ENCODE assay signal across 20 cellular contexts in the genomic region with DNA sequence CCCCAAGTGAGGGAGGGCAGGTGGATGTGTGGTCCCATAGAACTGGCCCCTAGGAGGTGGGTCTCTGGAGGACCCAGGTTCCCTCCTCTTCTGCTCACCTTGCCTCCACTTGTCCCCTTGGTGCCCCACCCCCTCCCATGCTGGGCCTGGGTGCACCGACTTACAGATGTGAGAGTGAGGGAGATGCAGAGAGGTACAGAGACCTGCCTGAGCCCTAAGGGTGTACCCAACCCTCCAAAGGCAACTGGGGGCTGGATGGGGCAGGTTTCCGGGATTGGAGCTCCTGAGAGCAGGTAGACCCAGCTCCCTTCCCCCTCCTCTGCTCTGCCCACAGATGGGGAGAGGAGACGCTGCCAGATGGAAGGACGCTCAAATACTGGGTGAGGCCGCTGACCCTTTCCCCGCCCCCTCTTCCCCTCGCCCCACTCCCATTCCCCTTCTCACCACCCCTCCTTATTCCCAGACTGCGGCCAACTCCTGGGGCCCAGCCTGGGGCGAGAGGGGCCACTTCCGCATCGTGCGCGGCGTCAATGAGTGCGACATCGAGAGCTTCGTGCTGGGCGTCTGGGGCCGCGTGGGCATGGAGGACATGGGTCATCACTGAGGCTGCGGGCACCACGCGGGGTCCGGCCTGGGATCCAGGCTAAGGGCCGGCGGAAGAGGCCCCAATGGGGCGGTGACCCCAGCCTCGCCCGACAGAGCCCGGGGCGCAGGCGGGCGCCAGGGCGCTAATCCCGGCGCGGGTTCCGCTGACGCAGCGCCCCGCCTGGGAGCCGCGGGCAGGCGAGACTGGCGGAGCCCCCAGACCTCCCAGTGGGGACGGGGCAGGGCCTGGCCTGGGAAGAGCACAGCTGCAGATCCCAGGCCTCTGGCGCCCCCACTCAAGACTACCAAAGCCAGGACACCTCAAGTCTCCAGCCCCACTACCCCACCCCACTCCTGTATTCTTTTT. TPM values are rescaled to one million over a fixed set of nuclear protein-coding genes. Genes with fewer than 3 reads are reported as not detected.
DNase-seq lines count a peak whose midpoint lies in the region; FAIRE-seq and TF ChIP-seq lines count a peak whose summit lies in the region.
"Had no signal": no experiment of that assay in that cellular context is flagged by ENCODE, and none has a peak within 500 bp of the region (broad histone marks: within the 10 kb centered on the region; RNA-seq: fewer than 3 reads in every experiment).

No MANE protein-coding gene starts in this region.

- WGBS in H1 (ENCODE audit: extremely low coverage in 1 of 2, insufficient coverage in 1 of 2, insufficient read length in 1 of 2, insufficient replicate concordance in 2 of 2, low coverage in 1 of 2, low lambda C conversion rate in 2 of 2, missing lambda C conversion rate in 1 of 2), 2 experiments = 53% methylated on average over 36 of the region's 47 CpGs; no CpG with 5 or more reads in 1 of the 2 experiments
- WGBS in transverse colon (ENCODE audit: low coverage in 1 of 2), 2 donors = 74% methylated on average over 47 of the region's 47 CpGs; no CpG with 5 or more reads in 1 of the 2 donors

- H4K20me1 ChIP-seq in H1 (replicated peaks in 1 of 2; ENCODE audit: control insufficient read depth in 1 of 2, insufficient read depth in 2 of 2, low read length in 2 of 2) = no peaks in the 10 kb centered on the region
- H4K20me1 ChIP-seq in osteoblast (ENCODE audit: insufficient read depth, low read length) = no peaks in the 10 kb centered on the region

- H3K4me3 ChIP-seq in H1 (ENCODE audit: extremely low read depth in 1 of 4, insufficient read depth in 2 of 4, low read depth in 3 of 4, low read length in 4 of 4) (peak overlapping the region in 1 of 4 experiments; percentile 44; a peak in 2 of 8 replicates), osteoblast (ENCODE audit: insufficient read depth, low read length) (no peak overlapping the region), transverse colon (no peak overlapping the region), HAP-1 (no peak overlapping the region)
- H3K4me3 ChIP-seq: A549, MG63 had no signal

- H3K79me1 ChIP-seq in H1 (ENCODE audit: low read depth, low read length) = no peaks in the 10 kb centered on the region

- H3K27me3 Mint-ChIP-seq in immature natural killer cell (ENCODE audit: low read depth in 3 of 3) = peaks cover 3 to 9% (median 7%) of the 10 kb centered on the region in 3 donors

- no peak overlapping the region for H3K27ac ChIP-seq in H1 (ENCODE audit: low read depth, low read length)
- no peak overlapping the region for H3K27ac ChIP-seq in osteoblast (ENCODE audit: low read depth, low read length)
- H3K27ac ChIP-seq in transverse colon = peak overlapping the region; percentile 89 to 93 (median 92)

- H3K4me3 Mint-ChIP-seq in immature natural killer cell = no peak overlapping the region
- H3K4me3 Mint-ChIP-seq: activated T-helper 17 cell treated with anti-CD3 and anti-CD28 coated beads, Interleukin-2, amount 50 U/mL, for 72 hours had no signal

- no peak; a peak in 1 of 4 replicates for TF ChIP-seq RAD21 in H1 (IDR thresholded peaks at IDR 0.05 in 1 of 2, conservative IDR thresholded peaks at IDR 0.05 in 1 of 2; ENCODE audit: low read depth in 2 of 2, low read length in 2 of 2)

- intact Hi-C loops in transverse colon (cut with DNase I; ENCODE audit: low total_unique reads) = no loop called here

- in situ Hi-C loops in transverse colon (cut with MboI; ENCODE audit: low pct_ligation_motif_present in 1 of 4, low pct_unique_long_range_greater_than_20kb in 1 of 4, low sequenced_read_pairs in 3 of 4) (no loop called here), HAP-1 (cut with MboI; ENCODE audit: low sequenced_read_pairs) (no loop called here)

- no peak overlapping the region for H3K14ac ChIP-seq in H1 (ENCODE audit: insufficient read length)

- H3K23me2 ChIP-seq in H1 (ENCODE audit: low read depth, low read length) = no peaks in the 10 kb centered on the region; the same call in 1 of the 2 replicates

- no peak overlapping the region for H4K5ac ChIP-seq in H1 (ENCODE audit: insufficient read length, low read depth, low read length)

- no peak overlapping the region for H2BK12ac ChIP-seq in H1 (ENCODE audit: low read depth, low read length)

- H2AFZ ChIP-seq in H1 (ENCODE audit: low read length) (no peak overlapping the region), osteoblast (ENCODE audit: low read length) (no peak overlapping the region)

- no peak overlapping the region for H2BK5ac ChIP-seq in H1 (ENCODE audit: low read depth, low read length)

- TF ChIP-seq POLR2A in H1 (IDR thresholded peaks at IDR 0.05; ENCODE audit: control extremely low read depth in 1 of 2, low read depth in 2 of 2, low read length in 2 of 2) = no peak
- no peak for TF ChIP-seq POLR2A in transverse colon (IDR thresholded peaks at IDR 0.05)

- H3K79me2 ChIP-seq in H1 (ENCODE audit: control insufficient read depth in 1 of 2, insufficient read depth in 2 of 2, low read length in 2 of 2) (no peaks in the 10 kb centered on the region), osteoblast (ENCODE audit: insufficient read depth, low read length) (no peaks in the 10 kb centered on the region)

- H2BK120ac ChIP-seq in H1 (replicated peaks; ENCODE audit: low read depth, low read length) = no peak overlapping the region

- TF ChIP-seq EP300 in H1 (IDR thresholded peaks at IDR 0.05; ENCODE audit: borderline replicate concordance in 1 of 2, low read depth in 2 of 2, low read length in 2 of 2) (no peak), transverse colon (IDR thresholded peaks at IDR 0.05; ENCODE audit: low read depth) (no peak)

- H3K4ac ChIP-seq in H1 (replicated peaks; ENCODE audit: insufficient read length, low read depth, low read length) = no peak overlapping the region

- H3K27me3 ChIP-seq in H1 (replicated peaks in 1 of 4; ENCODE audit: control insufficient read depth in 3 of 4, extremely low read depth in 1 of 4, insufficient read depth in 3 of 4, low read length in 3 of 4) (peaks cover 0 to 12% (median 5%) of the 10 kb centered on the region in 4 experiments; a peak in 4 of 7 replicates), osteoblast (ENCODE audit: insufficient read depth, low read length) (no peaks in the 10 kb centered on the region), transverse colon (no peaks in the 10 kb centered on the region), HAP-1 (ENCODE audit: low read depth) (peaks cover 3% of the 10 kb centered on the region)
- H3K27me3 ChIP-seq: MG63 had no signal

- no peak for TF ChIP-seq CTCF in H1 (IDR thresholded peaks at IDR 0.05; ENCODE audit: control extremely low read depth in 1 of 3, insufficient read depth in 1 of 3, low read depth in 1 of 3, low read length in 3 of 3)
- TF ChIP-seq CTCF in osteoblast (IDR thresholded peaks at IDR 0.05; ENCODE audit: extremely low read depth, low read depth, low read length) = no peak
- no peak for TF ChIP-seq CTCF in transverse colon (IDR thresholded peaks at IDR 0.05)

- H3K27ac Mint-ChIP-seq in immature natural killer cell = no peak overlapping the region
- H3K27ac Mint-ChIP-seq: activated T-helper 17 cell treated with anti-CD3 and anti-CD28 coated beads, Interleukin-2, amount 50 U/mL, for 72 hours had no signal

- no peak overlapping the region; the same call in none of the 2 replicates for H3K18ac ChIP-seq in H1 (ENCODE audit: extremely low read depth, low read length)

- no peaks in the 10 kb centered on the region for H3K9me3 ChIP-seq in H1 (ENCODE audit: insufficient read depth in 2 of 2, low read depth in 1 of 2, low read length in 1 of 2)
- H3K9me3 ChIP-seq in osteoblast (ENCODE audit: low read depth, low read length) = no peaks in the 10 kb centered on the region
- no peaks in the 10 kb centered on the region for H3K9me3 ChIP-seq in transverse colon
- no peaks in the 10 kb centered on the region for H3K9me3 ChIP-seq in HAP-1
- H3K9me3 ChIP-seq: A549, MG63 had no signal

- H2BK15ac ChIP-seq in H1 (ENCODE audit: low read length) = no peak overlapping the region

- H3K4me2 ChIP-seq in H1 (ENCODE audit: insufficient read depth in 1 of 2, low read depth in 2 of 2, low read length in 2 of 2) (peak overlapping the region in 1 of 2 experiments; percentile 43; a peak in 3 of 4 replicates), osteoblast (ENCODE audit: insufficient read depth, low read length) (no peak overlapping the region)

- no peak overlapping the region for H3K23ac ChIP-seq in H1 (ENCODE audit: insufficient read length)

- no peak for FAIRE-seq in H1 (lab: Jason Lieb, UNC)
- FAIRE-seq: A549, TTC549 had no signal

- no peak overlapping the region for H2AK5ac ChIP-seq in H1 (ENCODE audit: low read depth, low read length)

- H3K36me3 Mint-ChIP-seq in immature natural killer cell = no peaks in the 10 kb centered on the region

- peaks cover 2 to 16% (median 13%) of the 10 kb centered on the region in 4 experiments for H3K4me1 ChIP-seq in H1 (replicated peaks in 1 of 4; ENCODE audit: control insufficient read depth in 3 of 4, insufficient read depth in 4 of 4, low read length in 3 of 4)
- peaks cover 32% of the 10 kb centered on the region for H3K4me1 ChIP-seq in osteoblast (ENCODE audit: insufficient read depth, low read length)
- peaks cover 40 to 71% (median 66%) of the 10 kb centered on the region in 4 donors for H3K4me1 ChIP-seq in transverse colon
- no peaks in the 10 kb centered on the region for H3K4me1 ChIP-seq in HAP-1

- H4K91ac ChIP-seq in H1 (replicated peaks; ENCODE audit: insufficient read length, low read length) = no peak overlapping the region

- POLR2A ChIA-PET in H1 (lab: Charles Lee; ENCODE audit: partially characterized antibody) = interaction anchor here (0.5 to 1.2 kb wide), 3 partner anchors 22 to 459 kb away, joined by 3 to 5 read pairs (median 4); partner anchors contain the start of gene PEF1

- peaks cover 0 to 2% of the 10 kb centered on the region in 2 donors for H3K4me1 Mint-ChIP-seq in immature natural killer cell
- H3K4me1 Mint-ChIP-seq: activated T-helper 17 cell treated with anti-CD3 and anti-CD28 coated beads, Interleukin-2, amount 50 U/mL, for 72 hours had no signal

- no peak overlapping the region for H3K56ac ChIP-seq in H1 (replicated peaks; ENCODE audit: insufficient read length, low read depth, low read length)

- no peak overlapping the region for H3K9ac ChIP-seq in H1 (replicated peaks in 1 of 4; ENCODE audit: extremely low read depth in 1 of 4, low read depth in 3 of 4, low read length in 3 of 4)

- DNase-seq in activated CD8-positive, alpha-beta memory T cell treated with anti-CD3 and anti-CD28 coated beads, Interleukin-2, amount 50 U/mL, for 48 hours = peak; percentile 42
- no peak for DNase-seq in activated CD8-positive, alpha-beta memory T cell treated with anti-CD3 and anti-CD28 coated beads, Interleukin-2, amount 50 U/mL, for 4 hours
- peak in 1 of 2 experiments; percentile 50 for DNase-seq in H1 (ENCODE audit: low read depth in 1 of 2, low spot score in 2 of 2)
- DNase-seq in osteoblast (ENCODE audit: insufficient read length, low spot score, missing footprints) = peak; percentile 63
- DNase-seq in transverse colon = no peak
- no peak for DNase-seq in HAP-1 (ENCODE audit: low spot score in 2 of 2)
- DNase-seq in immature natural killer cell = no peak
- no peak for DNase-seq in globus pallidus (ENCODE audit: low spot score)
- DNase-seq: activated CD4-positive, alpha-beta T cell treated with anti-CD3 and anti-CD28 coated beads, Interleukin-2, amount 50 U/mL, for 48 hours; amniotic stem cell; EL; HCEC 1CT; MG63; NCI-H2081; trophoblast cell had no signal

- H3K36me3 ChIP-seq in H1 (ENCODE audit: control insufficient read depth in 2 of 4, insufficient read depth in 4 of 4, low read length in 3 of 4) = no peaks in the 10 kb centered on the region
- H3K36me3 ChIP-seq in osteoblast (ENCODE audit: insufficient read depth, low read length) = peaks cover 18% of the 10 kb centered on the region
- no peaks in the 10 kb centered on the region for H3K36me3 ChIP-seq in transverse colon
- H3K36me3 ChIP-seq in HAP-1 (replicated peaks) = no peaks in the 10 kb centered on the region
- H3K36me3 ChIP-seq: MG63 had no signal

- H3K9me3 Mint-ChIP-seq in immature natural killer cell = no peaks in the 10 kb centered on the region
- H3K9me3 Mint-ChIP-seq: activated T-helper 17 cell treated with anti-CD3 and anti-CD28 coated beads, Interleukin-2, amount 50 U/mL, for 72 hours had no signal

- CTCF ChIA-PET in H1 (lab: Charles Lee; ENCODE audit: partially characterized antibody) = interaction anchor here (0.8 to 4.2 kb wide), 9 partner anchors 9 to 54 kb away, joined by 3 to 43 read pairs (median 6); no protein-coding TSS in a partner anchor

- H2BK20ac ChIP-seq in H1 (ENCODE audit: low read length) = no peak overlapping the region

- H4K8ac ChIP-seq in H1 (ENCODE audit: extremely low read depth, insufficient read depth, low read length) = peak overlapping the region; percentile 38; the same call in 1 of the 2 replicates

RNA-seq across cellular contexts. Expression of gene TINAGL1, which starts 10.3 kb away (rescaled TPM):
- 9.7 and 11.2 TPM in 2 replicates for total RNA-seq in H1 (2021; fragmentation: NEBNext Ultra II Directional; extraction: Animal tissue kit (Norgen Biotek cat#: 25700))
- 21.7 and 24.2 TPM in 2 replicates for polyA plus RNA-seq in H1 (2011; rRNA removed)
- 14.3 TPM for polyA plus RNA-seq in H1 (2011; cell fraction: cytosol; rRNA removed)
- polyA plus RNA-seq in H1 (2011; cell fraction: nucleus; rRNA removed) = 25.4 TPM
- polyA plus RNA-seq in H1 (2012, experiment 1 of 2) = 6.3 to 11.6 TPM (median 10.3 TPM) in 4 replicates
- polyA plus RNA-seq in H1 (2012, experiment 2 of 2) = 12.6 TPM
- 11.6 TPM for polyA plus RNA-seq in H1 (2013, experiment 1 of 2)
- 12.2 TPM for polyA plus RNA-seq in H1 (2013, experiment 2 of 2)
- polyA minus RNA-seq in H1 (2011; rRNA and poly(A)+ RNA removed) = 10.0 and 12.2 TPM in 2 replicates
- polyA minus RNA-seq in H1 (2011; cell fraction: cytosol; rRNA and poly(A)+ RNA removed) = 7.3 TPM
- 12.3 TPM for polyA minus RNA-seq in H1 (2011; cell fraction: nucleus; rRNA and poly(A)+ RNA removed)
- total RNA-seq in osteoblast = 31.5 and 50.3 TPM in 2 replicates
- total RNA-seq in transverse colon = 100 to 1,000 TPM; 229 to 300 (median 272) TPM
- not detected for polyA plus RNA-seq in immature natural killer cell
- total RNA-seq: activated T-helper 17 cell treated with anti-CD3 and anti-CD28 coated beads, Interleukin-2, amount 50 U/mL, for 72 hours had no signal

RNA-seq across cellular contexts. Expression of gene HCRTR1, which starts 30.8 kb away (rescaled TPM):
- 0.35 and 0.44 TPM in 2 replicates for total RNA-seq in H1 (2021; fragmentation: NEBNext Ultra II Directional; extraction: Animal tissue kit (Norgen Biotek cat#: 25700))
- polyA plus RNA-seq in H1 (2011; rRNA removed) (0.39 and 0.61 TPM in 2 replicates), immature natural killer cell (not detected)
- 0.65 TPM for polyA plus RNA-seq in H1 (2011; cell fraction: cytosol; rRNA removed)
- polyA plus RNA-seq in H1 (2011; cell fraction: nucleus; rRNA removed) = 1.2 TPM
- 0.29 to 0.44 TPM (median 0.36 TPM) in 3 of 4 replicates, not detected in the other for polyA plus RNA-seq in H1 (2012, experiment 1 of 2)
- polyA plus RNA-seq in H1 (2012, experiment 2 of 2) = 0.21 TPM
- 0.22 TPM for polyA plus RNA-seq in H1 (2013, experiment 1 of 2)
- polyA plus RNA-seq in H1 (2013, experiment 2 of 2) = 0.33 TPM
- polyA minus RNA-seq in H1 (2011; rRNA and poly(A)+ RNA removed) = 0.32 and 0.35 TPM in 2 replicates
- not detected for polyA minus RNA-seq in H1 (2011; cell fraction: cytosol; rRNA and poly(A)+ RNA removed)
- not detected for polyA minus RNA-seq in H1 (2011; cell fraction: nucleus; rRNA and poly(A)+ RNA removed)
- total RNA-seq in osteoblast (not detected in 2 replicates), transverse colon (under 1 TPM in 1 of 4 donors, not detected in 3; 0.48 TPM)
- total RNA-seq: activated T-helper 17 cell treated with anti-CD3 and anti-CD28 coated beads, Interleukin-2, amount 50 U/mL, for 72 hours; epithelial cell of proximal tubule; myocyte had no signal
- polyA plus RNA-seq: A549 had no signal

RNA-seq across cellular contexts. Expression of gene PEF1, which starts 58.0 kb away (rescaled TPM):
- 35.2 and 38.8 TPM in 2 replicates for total RNA-seq in H1 (2021; fragmentation: NEBNext Ultra II Directional; extraction: Animal tissue kit (Norgen Biotek cat#: 25700))
- polyA plus RNA-seq in H1 (2011; rRNA removed) (61.2 and 69.2 TPM in 2 replicates), immature natural killer cell (100 to 1,000 TPM; 108 to 224 (median 119) TPM)
- 51.1 TPM for polyA plus RNA-seq in H1 (2011; cell fraction: cytosol; rRNA removed)
- 50.9 TPM for polyA plus RNA-seq in H1 (2011; cell fraction: nucleus; rRNA removed)
- polyA plus RNA-seq in H1 (2012, experiment 1 of 2) = 32.7 to 43.6 TPM (median 41.6 TPM) in 4 replicates
- 65.6 TPM for polyA plus RNA-seq in H1 (2012, experiment 2 of 2)
- 30.8 TPM for polyA plus RNA-seq in H1 (2013, experiment 1 of 2)
- 31.1 TPM for polyA plus RNA-seq in H1 (2013, experiment 2 of 2)
- 63.3 and 65.6 TPM in 2 replicates for polyA minus RNA-seq in H1 (2011; rRNA and poly(A)+ RNA removed)
- 23.8 TPM for polyA minus RNA-seq in H1 (2011; cell fraction: cytosol; rRNA and poly(A)+ RNA removed)
- 28.8 TPM for polyA minus RNA-seq in H1 (2011; cell fraction: nucleus; rRNA and poly(A)+ RNA removed)
- total RNA-seq in osteoblast (75.7 and 86.5 TPM in 2 replicates), transverse colon (10 to 100 TPM; 12.3 to 61.7 (median 49.9) TPM)

Comparison
In these comparisons a context has a peak if more than half of its experiments do, and no peak if none do; other contexts are left out.
1. DNase-seq: peak in activated CD8-positive, alpha-beta memory T cell treated with anti-CD3 and anti-CD28 coated beads, Interleukin-2, amount 50 U/mL, for 48 hours (single experiment) and osteoblast (single experiment); none in activated CD8-positive, alpha-beta memory T cell treated with anti-CD3 and anti-CD28 coated beads, Interleukin-2, amount 50 U/mL, for 4 hours (single experiment), transverse colon (single experiment), HAP-1 (0 of 2), immature natural killer cell (0 of 3) and globus pallidus (single experiment).
2. H3K27ac ChIP-seq: peak in transverse colon (4 of 4); none in H1 (single experiment) and osteoblast (single experiment).